Comparison of ENCODE assay signal across 8 cellular contexts in genomic region chr9:82961504-82962125, GRCh38.
DNase-seq lines count a peak whose midpoint lies in the region; ATAC-seq and TF ChIP-seq lines count a peak whose summit lies in the region.

No MANE protein-coding gene starts in this region.

- no peaks in the 10 kb centered on the region for H3K4me1 Mint-ChIP-seq in activated CD4-positive, alpha-beta memory T cell treated with anti-CD3 and anti-CD28 coated beads, Interleukin-2, amount 10 ng/mL, durations not matched to agents 7 days and 5 days

- H3K9me3 ChIP-seq in neural cell (ENCODE audit: low read length) (no peaks in the 10 kb centered on the region), upper lobe of left lung (no peaks in the 10 kb centered on the region)

- H3K27me3 ChIP-seq in neural cell (ENCODE audit: insufficient read depth, low read depth, low read length) (no peaks in the 10 kb centered on the region), upper lobe of left lung (no peaks in the 10 kb centered on the region)

- no peaks in the 10 kb centered on the region for H3K4me1 ChIP-seq in upper lobe of left lung

- no peaks in the 10 kb centered on the region for H3F3A ChIP-seq in neural cell (ENCODE audit: insufficient read depth, low read length, poor library complexity, severe bottlenecking)

- no peaks in the 10 kb centered on the region for H3K9me2 ChIP-seq in neural cell (ENCODE audit: insufficient read depth, low read length)

- H3K27ac Mint-ChIP-seq in activated CD4-positive, alpha-beta memory T cell treated with anti-CD3 and anti-CD28 coated beads, Interleukin-2, amount 10 ng/mL, durations not matched to agents 7 days and 5 days, result no peak overlapping the region

- no peaks in the 10 kb centered on the region for H3K36me3 Mint-ChIP-seq in activated CD4-positive, alpha-beta memory T cell treated with anti-CD3 and anti-CD28 coated beads, Interleukin-2, amount 10 ng/mL, durations not matched to agents 7 days and 5 days (ENCODE audit: low read depth)

- peak; percentile 49 for DNase-seq in DMS53 treated with DMSO at 0.1 percent for 48 hours (lab: John Stamatoyannopoulos, UW; ENCODE audit: unreplicated experiment)
- peak; percentile 56 to 80 for DNase-seq in NCI-H446 (lab: John Stamatoyannopoulos, UW)
- peak; percentile 40 for DNase-seq in activated CD4-positive, alpha-beta memory T cell treated with anti-CD3 and anti-CD28 coated beads, Interleukin-2, amount 10 ng/mL, durations not matched to agents 7 days and 5 days
- DNase-seq in fibroblast of mammary gland (ENCODE audit: low read depth), result peak; percentile 72
- peak in 1 of 2 donors; percentile 79 for DNase-seq in upper lobe of left lung

- no peak overlapping the region for H3K4me2 ChIP-seq in neural cell (ENCODE audit: low read length)

- ATAC-seq in GM19467 (IDR thresholded peaks at IDR 0.05; ENCODE audit: unreplicated experiment) (peak; percentile 97), HG03460 (IDR thresholded peaks at IDR 0.05; ENCODE audit: unreplicated experiment) (peak; percentile 87), upper lobe of left lung (ENCODE audit: low FRiP score in 2 of 2) (peak; percentile 83)

- CTCF ChIA-PET in activated CD4-positive, alpha-beta memory T cell treated with anti-CD3 and anti-CD28 coated beads, Interleukin-2, amount 10 ng/mL, durations not matched to agents 7 days and 5 days (lab: Charles Lee), result no interaction called here

- H3K36me3 ChIP-seq in neural cell (ENCODE audit: insufficient read depth, low read length) (no peaks in the 10 kb centered on the region), upper lobe of left lung (no peaks in the 10 kb centered on the region)

- H3K27me3 Mint-ChIP-seq in activated CD4-positive, alpha-beta memory T cell treated with anti-CD3 and anti-CD28 coated beads, Interleukin-2, amount 10 ng/mL, durations not matched to agents 7 days and 5 days, result no peaks in the 10 kb centered on the region

- TF ChIP-seq RAD21 in neural cell (conservative IDR thresholded peaks at IDR 0.05), result peak; percentile 97

- H3K27ac ChIP-seq in neural cell (ENCODE audit: low read length), result no peak overlapping the region
- H3K27ac ChIP-seq in upper lobe of left lung, result no peak overlapping the region

- TF ChIP-seq POLR2A in upper lobe of left lung (IDR thresholded peaks at IDR 0.05), result no peak

- H3K79me2 ChIP-seq in neural cell (replicated peaks; ENCODE audit: insufficient read depth, low read length), result no peaks in the 10 kb centered on the region

- 22% methylated on average over 7 of the region's 7 CpGs for WGBS in upper lobe of left lung, 2 donors

- no peaks in the 10 kb centered on the region for H3K9me3 Mint-ChIP-seq in activated CD4-positive, alpha-beta memory T cell treated with anti-CD3 and anti-CD28 coated beads, Interleukin-2, amount 10 ng/mL, durations not matched to agents 7 days and 5 days

- TF ChIP-seq CTCF in fibroblast of mammary gland (conservative IDR thresholded peaks at IDR 0.05; ENCODE audit: control insufficient read depth, insufficient read depth, low read depth, low read length) (peak; percentile 83), neural cell (IDR thresholded peaks at IDR 0.05; ENCODE audit: poor library complexity, severe bottlenecking) (peak; percentile 94), upper lobe of left lung (IDR thresholded peaks at IDR 0.05) (peak; percentile 29 to 79 (median 55))

- no peak overlapping the region for H3K9ac ChIP-seq in neural cell (ENCODE audit: low read length)

- peak; percentile 62 for TF ChIP-seq EP300 in neural cell (conservative IDR thresholded peaks at IDR 0.05; ENCODE audit: poor library complexity, severe bottlenecking)
- TF ChIP-seq EP300 in upper lobe of left lung (IDR thresholded peaks at IDR 0.05), result no peak

- POLR2A ChIA-PET in activated CD4-positive, alpha-beta memory T cell treated with anti-CD3 and anti-CD28 coated beads, Interleukin-2, amount 10 ng/mL, durations not matched to agents 7 days and 5 days (lab: Charles Lee), result no interaction called here

- H4K20me1 ChIP-seq in neural cell (ENCODE audit: insufficient read depth), result no peaks in the 10 kb centered on the region

- no peak overlapping the region for H3K4me3 Mint-ChIP-seq in activated CD4-positive, alpha-beta memory T cell treated with anti-CD3 and anti-CD28 coated beads, Interleukin-2, amount 10 ng/mL, durations not matched to agents 7 days and 5 days

- no peak overlapping the region for H2AFZ ChIP-seq in neural cell (ENCODE audit: low read depth, low read length)

- H3K4me3 ChIP-seq in fibroblast of mammary gland (ENCODE audit: control insufficient read depth, low read depth, low read length), result no peak overlapping the region
- H3K4me3 ChIP-seq in neural cell (ENCODE audit: low read length), result no peak overlapping the region
- no peak overlapping the region for H3K4me3 ChIP-seq in upper lobe of left lung

TF ChIP-seq in neural cell, 6 proteins besides CTCF, POLR2A, EP300 and RAD21:
- TF ChIP-seq REST (IDR thresholded peaks at IDR 0.05; ENCODE audit: borderline replicate concordance) (no peak), SMC3 (conservative IDR thresholded peaks at IDR 0.05; ENCODE audit: poor library complexity) (peak; percentile 87), TAF1 (IDR thresholded peaks at IDR 0.05; ENCODE audit: low read depth) (no peak), POLR2AphosphoS5 (IDR thresholded peaks at IDR 0.05) (peak; percentile 24), MXI1 (conservative IDR thresholded peaks at IDR 0.05; ENCODE audit: poor library complexity, severe bottlenecking) (no peak), EZH2 (IDR thresholded peaks at IDR 0.05; ENCODE audit: borderline replicate concordance, insufficient read depth, low read length, poor library complexity, severe bottlenecking) (no peak)
TF ChIP-seq in neural cell: peak in this region for 2.
